In the genomic region with DNA sequence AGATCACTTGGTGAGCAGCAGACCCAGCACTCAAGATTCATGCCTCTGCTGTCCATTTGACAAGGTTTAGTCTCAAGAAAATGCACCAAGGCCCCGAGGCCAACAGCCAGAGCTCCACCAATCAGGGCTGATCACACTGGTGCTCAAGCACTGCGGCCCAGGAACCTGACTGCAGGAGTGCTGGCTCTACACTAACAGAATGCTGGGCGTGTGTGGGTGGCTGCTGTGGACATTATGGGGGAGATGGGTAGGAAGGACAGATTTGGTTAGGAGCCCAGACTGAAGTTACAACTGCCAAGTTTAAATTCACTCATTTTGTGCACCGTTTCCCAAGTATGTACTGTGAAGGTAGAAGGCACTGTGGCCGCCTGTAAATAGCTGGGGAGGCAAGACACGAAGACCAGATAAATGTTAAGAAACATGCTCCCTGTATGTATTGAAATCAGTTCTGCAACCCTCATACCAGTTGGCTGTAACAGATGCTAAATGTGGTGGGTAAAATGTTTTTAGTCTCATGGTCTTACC, we compare ENCODE assay signal across 1 cellular context.
TF ChIP-seq lines count a peak whose summit lies in the region.

No MANE protein-coding gene starts in this region.

TF ChIP-seq in K562, 482 proteins besides CTCF, POLR2A, EP300 and RAD21 (continued from another document):
- TF ChIP-seq ZNF583 (CRISPR knock-in tag; IDR thresholded peaks at IDR 0.05) (no peak), EZH2 (IDR thresholded peaks at IDR 0.05; ENCODE audit: borderline replicate concordance, low read depth, low read length) (no peak), POLR2G (IDR thresholded peaks at IDR 0.05; ENCODE audit: low read depth, low read length) (peak; percentile 42; the same call in 1 of the 2 replicates), MXI1 (IDR thresholded peaks at IDR 0.05; ENCODE audit: low read depth, low read length) (no peak), PHF20 (IDR thresholded peaks at IDR 0.05; ENCODE audit: partially characterized antibody) (no peak), TFAM (CRISPR knock-in tag; conservative IDR thresholded peaks at IDR 0.05) (no peak), PML (IDR thresholded peaks at IDR 0.05; ENCODE audit: low read length) (no peak), NFIC (IDR thresholded peaks at IDR 0.05) (no peak), SAP30 (IDR thresholded peaks at IDR 0.05; ENCODE audit: borderline replicate concordance, insufficient read depth, low read depth, low read length, poor library complexity, severe bottlenecking) (no peak), SMARCB1 (IDR thresholded peaks at IDR 0.05; ENCODE audit: insufficient read length, low read depth) (no peak), ZNF174 (CRISPR knock-in tag; IDR thresholded peaks at IDR 0.05) (no peak), POLR2H (tag; IDR thresholded peaks at IDR 0.05; ENCODE audit: low read depth) (no peak), ZNF695 (CRISPR knock-in tag; IDR thresholded peaks at IDR 0.05) (no peak), NR2C1 (IDR thresholded peaks at IDR 0.05) (no peak), NR2C1 (tag; IDR thresholded peaks at IDR 0.05) (no peak), MAFG (tag; conservative IDR thresholded peaks at IDR 0.05) (no peak), NCOA6 (IDR thresholded peaks at IDR 0.05) (no peak), HINFP (tag; conservative IDR thresholded peaks at IDR 0.05; ENCODE audit: low read depth) (no peak), ZBTB17 (CRISPR knock-in tag; IDR thresholded peaks at IDR 0.05) (no peak), CTCFL (IDR thresholded peaks at IDR 0.05; ENCODE audit: borderline replicate concordance, insufficient read depth, low read depth, low read length, poor library complexity, severe bottlenecking) (no peak), MTA2 (IDR thresholded peaks at IDR 0.05; ENCODE audit: low read depth) (no peak), RFX5 (IDR thresholded peaks at IDR 0.05; ENCODE audit: low read depth, low read length) (no peak), SAFB (IDR thresholded peaks at IDR 0.05; ENCODE audit: borderline replicate concordance, low read depth, low read length) (no peak), BRD9 (IDR thresholded peaks at IDR 0.05; ENCODE audit: low read depth, partially characterized antibody) (no peak), L3MBTL2 (IDR thresholded peaks at IDR 0.05) (no peak), NCOA1 (IDR thresholded peaks at IDR 0.05; ENCODE audit: low read depth) (no peak), MEF2D (tag; conservative IDR thresholded peaks at IDR 0.05; ENCODE audit: low read depth) (no peak), ZNF133 (CRISPR knock-in tag; IDR thresholded peaks at IDR 0.05) (no peak), NELFE (IDR thresholded peaks at IDR 0.05; ENCODE audit: insufficient read depth, insufficient read length) (no peak), CBX1 (IDR thresholded peaks at IDR 0.05; ENCODE audit: low read depth) (0 out of 2 replicates have a peak, but pooled peaks have one; percentile 4), ZNF444 (CRISPR knock-in tag; IDR thresholded peaks at IDR 0.05) (no peak), EGR1 (conservative IDR thresholded peaks at IDR 0.05) (peak; percentile 16; the same call in 1 of the 2 replicates), ZBTB8A (IDR thresholded peaks at IDR 0.05; ENCODE audit: partially characterized antibody) (no peak), POLR2AphosphoS2 (IDR thresholded peaks at IDR 0.05; ENCODE audit: low read length) (0 out of 2 replicates have a peak, but pooled peaks have one; percentile 20), ZNF639 (CRISPR knock-in tag; conservative IDR thresholded peaks at IDR 0.05 in 1 of 2, IDR thresholded peaks at IDR 0.05 in 1 of 2) (no peak), POLR2B (IDR thresholded peaks at IDR 0.05; ENCODE audit: low read depth, partially characterized antibody) (peak; percentile 18), CREB3 (tag; conservative IDR thresholded peaks at IDR 0.05; ENCODE audit: low read depth) (no peak), ADNP (tag; IDR thresholded peaks at IDR 0.05) (no peak)
- TF ChIP-seq, protein P1, sequence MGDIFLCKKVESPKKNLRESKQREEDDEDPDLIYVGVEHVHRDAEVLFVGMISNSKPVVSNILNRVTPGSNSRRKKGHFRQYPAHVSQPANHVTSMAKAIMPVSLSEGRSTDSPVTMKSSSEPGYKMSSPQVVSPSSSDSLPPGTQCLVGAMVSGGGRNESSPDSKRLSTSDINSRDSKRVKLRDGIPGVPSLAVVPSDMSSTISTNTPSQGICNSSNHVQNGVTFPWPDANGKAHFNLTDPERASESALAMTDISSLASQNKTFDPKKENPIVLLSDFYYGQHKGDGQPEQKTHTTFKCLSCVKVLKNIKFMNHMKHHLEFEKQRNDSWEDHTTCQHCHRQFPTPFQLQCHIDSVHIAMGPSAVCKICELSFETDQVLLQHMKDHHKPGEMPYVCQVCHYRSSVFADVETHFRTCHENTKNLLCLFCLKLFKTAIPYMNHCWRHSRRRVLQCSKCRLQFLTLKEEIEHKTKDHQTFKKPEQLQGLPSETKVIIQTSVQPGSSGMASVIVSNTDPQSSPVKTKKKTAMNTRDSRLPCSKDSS (IDR thresholded peaks at IDR 0.05; ENCODE audit: low read depth, partially characterized antibody), result no peak
- TF ChIP-seq, protein P2, sequence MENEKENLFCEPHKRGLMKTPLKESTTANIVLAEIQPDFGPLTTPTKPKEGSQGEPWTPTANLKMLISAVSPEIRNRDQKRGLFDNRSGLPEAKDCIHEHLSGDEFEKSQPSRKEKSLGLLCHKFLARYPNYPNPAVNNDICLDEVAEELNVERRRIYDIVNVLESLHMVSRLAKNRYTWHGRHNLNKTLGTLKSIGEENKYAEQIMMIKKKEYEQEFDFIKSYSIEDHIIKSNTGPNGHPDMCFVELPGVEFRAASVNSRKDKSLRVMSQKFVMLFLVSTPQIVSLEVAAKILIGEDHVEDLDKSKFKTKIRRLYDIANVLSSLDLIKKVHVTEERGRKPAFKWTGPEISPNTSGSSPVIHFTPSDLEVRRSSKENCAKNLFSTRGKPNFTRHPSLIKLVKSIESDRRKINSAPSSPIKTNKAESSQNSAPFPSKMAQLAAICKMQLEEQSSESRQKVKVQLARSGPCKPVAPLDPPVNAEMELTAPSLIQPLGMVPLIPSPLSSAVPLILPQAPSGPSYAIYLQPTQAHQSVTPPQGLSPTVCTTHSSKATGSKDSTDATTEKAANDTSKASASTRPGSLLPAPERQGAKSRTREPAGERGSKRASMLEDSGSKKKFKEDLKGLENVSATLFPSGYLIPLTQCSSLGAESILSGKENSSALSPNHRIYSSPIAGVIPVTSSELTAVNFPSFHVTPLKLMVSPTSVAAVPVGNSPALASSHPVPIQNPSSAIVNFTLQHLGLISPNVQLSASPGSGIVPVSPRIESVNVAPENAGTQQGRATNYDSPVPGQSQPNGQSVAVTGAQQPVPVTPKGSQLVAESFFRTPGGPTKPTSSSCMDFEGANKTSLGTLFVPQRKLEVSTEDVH (IDR thresholded peaks at IDR 0.05; ENCODE audit: low read depth, partially characterized antibody), result no peak
- TF ChIP-seq, protein P3, sequence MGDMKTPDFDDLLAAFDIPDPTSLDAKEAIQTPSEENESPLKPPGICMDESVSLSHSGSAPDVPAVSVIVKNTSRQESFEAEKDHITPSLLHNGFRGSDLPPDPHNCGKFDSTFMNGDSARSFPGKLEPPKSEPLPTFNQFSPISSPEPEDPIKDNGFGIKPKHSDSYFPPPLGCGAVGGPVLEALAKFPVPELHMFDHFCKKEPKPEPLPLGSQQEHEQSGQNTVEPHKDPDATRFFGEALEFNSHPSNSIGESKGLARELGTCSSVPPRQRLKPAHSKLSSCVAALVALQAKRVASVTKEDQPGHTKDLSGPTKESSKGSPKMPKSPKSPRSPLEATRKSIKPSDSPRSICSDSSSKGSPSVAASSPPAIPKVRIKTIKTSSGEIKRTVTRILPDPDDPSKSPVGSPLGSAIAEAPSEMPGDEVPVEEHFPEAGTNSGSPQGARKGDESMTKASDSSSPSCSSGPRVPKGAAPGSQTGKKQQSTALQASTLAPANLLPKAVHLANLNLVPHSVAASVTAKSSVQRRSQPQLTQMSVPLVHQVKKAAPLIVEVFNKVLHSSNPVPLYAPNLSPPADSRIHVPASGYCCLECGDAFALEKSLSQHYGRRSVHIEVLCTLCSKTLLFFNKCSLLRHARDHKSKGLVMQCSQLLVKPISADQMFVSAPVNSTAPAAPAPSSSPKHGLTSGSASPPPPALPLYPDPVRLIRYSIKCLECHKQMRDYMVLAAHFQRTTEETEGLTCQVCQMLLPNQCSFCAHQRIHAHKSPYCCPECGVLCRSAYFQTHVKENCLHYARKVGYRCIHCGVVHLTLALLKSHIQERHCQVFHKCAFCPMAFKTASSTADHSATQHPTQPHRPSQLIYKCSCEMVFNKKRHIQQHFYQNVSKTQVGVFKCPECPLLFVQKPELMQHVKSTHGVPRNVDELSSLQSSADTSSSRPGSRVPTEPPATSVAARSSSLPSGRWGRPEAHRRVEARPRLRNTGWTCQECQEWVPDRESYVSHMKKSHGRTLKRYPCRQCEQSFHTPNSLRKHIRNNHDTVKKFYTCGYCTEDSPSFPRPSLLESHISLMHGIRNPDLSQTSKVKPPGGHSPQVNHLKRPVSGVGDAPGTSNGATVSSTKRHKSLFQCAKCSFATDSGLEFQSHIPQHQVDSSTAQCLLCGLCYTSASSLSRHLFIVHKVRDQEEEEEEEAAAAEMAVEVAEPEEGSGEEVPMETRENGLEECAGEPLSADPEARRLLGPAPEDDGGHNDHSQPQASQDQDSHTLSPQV (IDR thresholded peaks at IDR 0.05), result no peak
